Comparison of ENCODE assay signal across 1 cellular context in genomic region chr17:49788443-49789277, GRCh38.
TF ChIP-seq lines count a peak whose summit lies in the region.

TSS of gene KAT7 (plus strand) at chr17:49788681. CDS start at chr17:49788835, 154 bp downstream.

TF ChIP-seq in HepG2, 621 proteins besides CTCF, POLR2A, EP300 and RAD21 (continued from another document and continues in another):
- peak; percentile 95 for TF ChIP-seq ARID4A (CRISPR knock-in tag; IDR thresholded peaks at IDR 0.05; ENCODE audit: borderline replicate concordance)
- TF ChIP-seq FIP1L1 (IDR thresholded peaks at IDR 0.05; ENCODE audit: borderline replicate concordance, insufficient read depth, low read depth, low read length): no peak
- 0 out of 2 replicates have a peak, but pooled peaks have one; percentile 16 for TF ChIP-seq HNRNPL (IDR thresholded peaks at IDR 0.05; ENCODE audit: low read depth, low read length)
- TF ChIP-seq NPAS2 (CRISPR knock-in tag; IDR thresholded peaks at IDR 0.05; ENCODE audit: borderline replicate concordance): no peak
- peak; percentile 71; the same call in 1 of the 2 replicates for TF ChIP-seq MEIS2 (CRISPR knock-in tag; IDR thresholded peaks at IDR 0.05)
- TF ChIP-seq ZNF484 (CRISPR knock-in tag; IDR thresholded peaks at IDR 0.05; ENCODE audit: borderline replicate concordance, low read depth): no peak
- no peak for TF ChIP-seq ARNT (IDR thresholded peaks at IDR 0.05)
- no peak for TF ChIP-seq ZNF326 (CRISPR knock-in tag; IDR thresholded peaks at IDR 0.05; ENCODE audit: borderline replicate concordance)
- TF ChIP-seq TBX2 (CRISPR knock-in tag; IDR thresholded peaks at IDR 0.05; ENCODE audit: borderline replicate concordance): peak; percentile 88
- TF ChIP-seq CSRNP2 (CRISPR knock-in tag; conservative IDR thresholded peaks at IDR 0.05; ENCODE audit: low read depth): no peak
- peak; percentile 49; the same call in 1 of the 2 replicates for TF ChIP-seq KLF9 (CRISPR knock-in tag; IDR thresholded peaks at IDR 0.05; ENCODE audit: low read depth)
- peak; percentile 100 for TF ChIP-seq ZHX2 (IDR thresholded peaks at IDR 0.05; ENCODE audit: low read depth)
- 0 out of 2 replicates have a peak, but pooled peaks have one; percentile 49 for TF ChIP-seq ZHX2 (CRISPR knock-in tag; IDR thresholded peaks at IDR 0.05; ENCODE audit: borderline replicate concordance)
- TF ChIP-seq ARHGAP35 (CRISPR knock-in tag; IDR thresholded peaks at IDR 0.05; ENCODE audit: borderline replicate concordance): peak; percentile 92; the same call in 1 of the 2 replicates
- peak; percentile 99 for TF ChIP-seq CREM (IDR thresholded peaks at IDR 0.05)
- 0 out of 2 replicates have a peak, but pooled peaks have one; percentile 61 for TF ChIP-seq CREM (CRISPR knock-in tag; IDR thresholded peaks at IDR 0.05)
- TF ChIP-seq CEBPG (CRISPR knock-in tag; IDR thresholded peaks at IDR 0.05): peak; percentile 62
- peak; percentile 84 for TF ChIP-seq CHD2 (IDR thresholded peaks at IDR 0.05; ENCODE audit: low read depth, low read length)
- TF ChIP-seq IKZF4 (CRISPR knock-in tag; IDR thresholded peaks at IDR 0.05; ENCODE audit: borderline replicate concordance, low read depth, not compliant biosample characterization): peak; percentile 78
- TF ChIP-seq PHF21A (CRISPR knock-in tag; IDR thresholded peaks at IDR 0.05): peak; percentile 83
- TF ChIP-seq GRHL1 (CRISPR knock-in tag; conservative IDR thresholded peaks at IDR 0.05): no peak
- peak; percentile 71 for TF ChIP-seq GABPA (IDR thresholded peaks at IDR 0.05; ENCODE audit: low read depth, low read length)
- peak; percentile 94 for TF ChIP-seq GABPA (CRISPR knock-in tag; IDR thresholded peaks at IDR 0.05; ENCODE audit: low read depth)
- no peak for TF ChIP-seq FOXO4 (CRISPR knock-in tag; conservative IDR thresholded peaks at IDR 0.05)
- TF ChIP-seq SMAD1 (CRISPR knock-in tag; IDR thresholded peaks at IDR 0.05; ENCODE audit: borderline replicate concordance, low read depth): peak; percentile 45; the same call in 1 of the 2 replicates
- TF ChIP-seq PREB (CRISPR knock-in tag; IDR thresholded peaks at IDR 0.05): no peak
- TF ChIP-seq ETV6 (CRISPR knock-in tag; conservative IDR thresholded peaks at IDR 0.05): 0 out of 2 replicates have a peak, but pooled peaks have one; percentile 18
- no peak for TF ChIP-seq BCLAF1 (IDR thresholded peaks at IDR 0.05)
- TF ChIP-seq SMYD3 (CRISPR knock-in tag; IDR thresholded peaks at IDR 0.05): no peak
- no peak for TF ChIP-seq NONO (IDR thresholded peaks at IDR 0.05)
- peak; percentile 90 for TF ChIP-seq NONO (CRISPR knock-in tag; conservative IDR thresholded peaks at IDR 0.05)
- no peak; the same call in 1 of the 2 replicates for TF ChIP-seq STAG1 (CRISPR knock-in tag; IDR thresholded peaks at IDR 0.05)
- TF ChIP-seq ZNF30 (CRISPR knock-in tag; IDR thresholded peaks at IDR 0.05): no peak
- peak; percentile 12; the same call in 1 of the 2 replicates for TF ChIP-seq ZSCAN21 (CRISPR knock-in tag; IDR thresholded peaks at IDR 0.05; ENCODE audit: borderline replicate concordance)
- TF ChIP-seq GATAD2A (CRISPR knock-in tag; IDR thresholded peaks at IDR 0.05): peak; percentile 62
- peak; percentile 64; the same call in 1 of the 2 replicates for TF ChIP-seq HIC2 (CRISPR knock-in tag; IDR thresholded peaks at IDR 0.05; ENCODE audit: low read depth)
- TF ChIP-seq ZNF569 (CRISPR knock-in tag; IDR thresholded peaks at IDR 0.05; ENCODE audit: borderline replicate concordance): no peak
- peak; percentile 80 for TF ChIP-seq SPEN (CRISPR knock-in tag; IDR thresholded peaks at IDR 0.05; ENCODE audit: low read depth)
- no peak for TF ChIP-seq ONECUT2 (CRISPR knock-in tag; IDR thresholded peaks at IDR 0.05)
- TF ChIP-seq ZSCAN25 (CRISPR knock-in tag; IDR thresholded peaks at IDR 0.05): no peak; the same call in 1 of the 2 replicates
- TF ChIP-seq KAT8 (CRISPR knock-in tag; IDR thresholded peaks at IDR 0.05): peak; percentile 99
